Comparison of ENCODE assay signal across 9 cellular contexts in genomic region chr18:57649536-57650495, GRCh38. TPM values are rescaled to one million over a fixed set of nuclear protein-coding genes. Genes with fewer than 3 reads are reported as not detected.
DNase-seq lines count a peak whose midpoint lies in the region; ATAC-seq and TF ChIP-seq lines count a peak whose summit lies in the region.
"Had no signal": no experiment of that assay in that cellular context is flagged by ENCODE, and none has a peak within 500 bp of the region (broad histone marks: within the 10 kb centered on the region; RNA-seq: fewer than 3 reads in every experiment).

No MANE protein-coding gene starts in this region.

- H3K9ac ChIP-seq in neuronal stem cell (ENCODE audit: low read depth, low read length, poor library complexity) = no peak overlapping the region

- H3K4me3 Mint-ChIP-seq in stimulated activated naive B cell treated with anti-CD40 and anti-IgM and Interleukin-4, amounts not matched to agents 10 μg/mL and 1 μg/mL and 100 μg/mL, for 72 hours = peak overlapping the region; percentile 59 to 69

- H3K27ac Mint-ChIP-seq in stimulated activated naive B cell treated with anti-CD40 and anti-IgM and Interleukin-4, amounts not matched to agents 10 μg/mL and 1 μg/mL and 100 μg/mL, for 72 hours = peak overlapping the region; percentile 89

- no peak overlapping the region for H4K8ac ChIP-seq in neuronal stem cell (ENCODE audit: low read depth, low read length)

- DNase-seq in NOMO-1 (lab: John Stamatoyannopoulos, UW; ENCODE audit: unreplicated experiment in 2 of 2) = peak; percentile 60 to 86
- DNase-seq in NOMO-1 treated with dmso at 0.1 percent for 144 hours (lab: John Stamatoyannopoulos, UW; ENCODE audit: unreplicated experiment) = no peak
- DNase-seq in brain microvascular endothelial cell = peak; percentile 65
- DNase-seq in stimulated activated naive B cell treated with anti-CD40 and anti-IgM and Interleukin-4, amounts not matched to agents 10 μg/mL and 1 μg/mL and 100 μg/mL, for 72 hours = peak; percentile 37
- DNase-seq in neuronal stem cell (ENCODE audit: low spot score) = no peak
- no peak for DNase-seq in HK-2 (ENCODE audit: unreplicated experiment)
- no peak for DNase-seq in thyroid gland

- H3K36me3 ChIP-seq in brain microvascular endothelial cell (replicated peaks) = peaks cover 15% of the 10 kb centered on the region
- no peaks in the 10 kb centered on the region for H3K36me3 ChIP-seq in neuronal stem cell (replicated peaks in 1 of 2; ENCODE audit: control insufficient read depth in 2 of 2, insufficient read depth in 2 of 2, low read length in 2 of 2)
- H3K36me3 ChIP-seq in thyroid gland = peaks cover 0 to 4% of the 10 kb centered on the region in 2 donors

- H2BK12ac ChIP-seq in neuronal stem cell (ENCODE audit: low read length) = no peak overlapping the region

- H4K91ac ChIP-seq in neuronal stem cell (ENCODE audit: low read depth, low read length, poor library complexity) = no peak overlapping the region

- WGBS in neuronal stem cell (ENCODE audit: extremely low coverage in 2 of 2, insufficient read length in 2 of 2, insufficient replicate concordance in 1 of 2), 2 donors = no CpG with 5 or more reads among the region's 11 CpGs
- 86 to 90% methylated on average over 11 of the region's 11 CpGs for WGBS in thyroid gland, 2 donors

- in situ Hi-C loops in brain microvascular endothelial cell (cut with HindIII; ENCODE audit: low pct_ligation_motif_present, low sequenced_read_pairs) = no loop called here

- no peak overlapping the region for H3K4ac ChIP-seq in neuronal stem cell (ENCODE audit: low read length)

- H3K36me3 Mint-ChIP-seq in stimulated activated naive B cell treated with anti-CD40 and anti-IgM and Interleukin-4, amounts not matched to agents 10 μg/mL and 1 μg/mL and 100 μg/mL, for 72 hours = peaks cover 31 to 47% of the 10 kb centered on the region in 2 donors

- ATAC-seq in HG03103 (IDR thresholded peaks at IDR 0.05; ENCODE audit: low read depth, unreplicated experiment) = peak; percentile 68
- peak; percentile 97 for ATAC-seq in stimulated activated naive B cell treated with anti-CD40 and anti-IgM and Interleukin-4, amounts not matched to agents 10 μg/mL and 1 μg/mL and 100 μg/mL, for 72 hours (replicated peaks)

- H3K4me1 ChIP-seq in neuronal stem cell (ENCODE audit: control insufficient read depth in 2 of 2, insufficient read depth in 1 of 2, low read depth in 1 of 2, low read length in 2 of 2) (no peaks in the 10 kb centered on the region), thyroid gland (no peaks in the 10 kb centered on the region)

- no peak overlapping the region for H3K18ac ChIP-seq in neuronal stem cell (ENCODE audit: low read length)

- no peak overlapping the region for H3K23ac ChIP-seq in neuronal stem cell (ENCODE audit: low read depth, low read length, poor library complexity)

- no peaks in the 10 kb centered on the region for H3K27me3 Mint-ChIP-seq in stimulated activated naive B cell treated with anti-CD40 and anti-IgM and Interleukin-4, amounts not matched to agents 10 μg/mL and 1 μg/mL and 100 μg/mL, for 72 hours

- no peaks in the 10 kb centered on the region for H3K79me1 ChIP-seq in neuronal stem cell (ENCODE audit: low read depth, low read length)

- no peak for TF ChIP-seq POLR2A in thyroid gland (IDR thresholded peaks at IDR 0.05)

- H2AK5ac ChIP-seq in neuronal stem cell (ENCODE audit: low read depth, low read length) = no peak overlapping the region

- no peak overlapping the region for H3K4me3 ChIP-seq in brain microvascular endothelial cell (ENCODE audit: low read depth, low read length)
- no peak overlapping the region for H3K4me3 ChIP-seq in neuronal stem cell (ENCODE audit: low read length in 2 of 2)
- H3K4me3 ChIP-seq in thyroid gland (replicated peaks in 1 of 3) = no peak overlapping the region

- no peak overlapping the region for H2AFZ ChIP-seq in neuronal stem cell (ENCODE audit: low read length)

- H2BK120ac ChIP-seq in neuronal stem cell (ENCODE audit: low read depth, low read length) = no peak overlapping the region

- no peak overlapping the region for H2BK5ac ChIP-seq in neuronal stem cell (ENCODE audit: low read length)

- no peak overlapping the region for H3K14ac ChIP-seq in neuronal stem cell (ENCODE audit: low read length)

- H3K27ac ChIP-seq in brain microvascular endothelial cell = no peak overlapping the region
- no peak overlapping the region for H3K27ac ChIP-seq in neuronal stem cell (replicated peaks; ENCODE audit: low read length)
- no peak overlapping the region for H3K27ac ChIP-seq in thyroid gland
- H3K27ac ChIP-seq: 22Rv1 had no signal

- no peak overlapping the region for H3K4me2 ChIP-seq in neuronal stem cell (ENCODE audit: insufficient read depth, low read length, poor library complexity, severe bottlenecking)

- intact Hi-C loops in thyroid gland (cut with DNase I) = no loop called here

- H2BK15ac ChIP-seq in neuronal stem cell (ENCODE audit: low read length) = no peak overlapping the region

- no peaks in the 10 kb centered on the region for H3K27me3 ChIP-seq in brain microvascular endothelial cell (replicated peaks)
- H3K27me3 ChIP-seq in neuronal stem cell (ENCODE audit: control insufficient read depth in 3 of 3, insufficient read depth in 3 of 3, low read depth in 1 of 3, low read length in 3 of 3) = no peaks in the 10 kb centered on the region
- H3K27me3 ChIP-seq in thyroid gland = no peaks in the 10 kb centered on the region

- peaks cover 27 to 59% of the 10 kb centered on the region in 2 donors for H3K4me1 Mint-ChIP-seq in stimulated activated naive B cell treated with anti-CD40 and anti-IgM and Interleukin-4, amounts not matched to agents 10 μg/mL and 1 μg/mL and 100 μg/mL, for 72 hours

- TF ChIP-seq CTCF in brain microvascular endothelial cell (IDR thresholded peaks at IDR 0.05; ENCODE audit: low read depth, low read length, missing control alignments) (no peak), thyroid gland (IDR thresholded peaks at IDR 0.05) (no peak)

- peaks cover 0 to 1% of the 10 kb centered on the region in 2 donors for H3K9me3 Mint-ChIP-seq in stimulated activated naive B cell treated with anti-CD40 and anti-IgM and Interleukin-4, amounts not matched to agents 10 μg/mL and 1 μg/mL and 100 μg/mL, for 72 hours

- H3K9me3 ChIP-seq in neuronal stem cell (replicated peaks in 1 of 2; ENCODE audit: control insufficient read depth in 2 of 2, insufficient read depth in 1 of 2, low read depth in 1 of 2, low read length in 2 of 2) (no peaks in the 10 kb centered on the region), thyroid gland (no peaks in the 10 kb centered on the region)

RNA-seq across cellular contexts. Expression of gene NARS1, which starts 28.2 kb away (rescaled TPM):
- 62.2 TPM for polyA plus RNA-seq in neuronal stem cell (2013, experiment 1 of 2)
- polyA plus RNA-seq in neuronal stem cell (2013, experiment 2 of 2) = 59.1 TPM
- total RNA-seq in thyroid gland = 100 to 1,000 TPM; 149 to 193 (median 174) TPM

Comparison
In these comparisons a context has a peak if more than half of its experiments do, and no peak if none do; other contexts are left out.
1. DNase-seq: peak in NOMO-1 (2 of 2), brain microvascular endothelial cell (single experiment) and stimulated activated naive B cell treated with anti-CD40 and anti-IgM and Interleukin-4, amounts not matched to agents 10 μg/mL and 1 μg/mL and 100 μg/mL, for 72 hours (single experiment); none in NOMO-1 treated with dmso at 0.1 percent for 144 hours (single experiment), neuronal stem cell (single experiment), HK-2 (single experiment) and thyroid gland (0 of 2).